Comparison of ENCODE assay signal across 14 cellular contexts in the genomic region with DNA sequence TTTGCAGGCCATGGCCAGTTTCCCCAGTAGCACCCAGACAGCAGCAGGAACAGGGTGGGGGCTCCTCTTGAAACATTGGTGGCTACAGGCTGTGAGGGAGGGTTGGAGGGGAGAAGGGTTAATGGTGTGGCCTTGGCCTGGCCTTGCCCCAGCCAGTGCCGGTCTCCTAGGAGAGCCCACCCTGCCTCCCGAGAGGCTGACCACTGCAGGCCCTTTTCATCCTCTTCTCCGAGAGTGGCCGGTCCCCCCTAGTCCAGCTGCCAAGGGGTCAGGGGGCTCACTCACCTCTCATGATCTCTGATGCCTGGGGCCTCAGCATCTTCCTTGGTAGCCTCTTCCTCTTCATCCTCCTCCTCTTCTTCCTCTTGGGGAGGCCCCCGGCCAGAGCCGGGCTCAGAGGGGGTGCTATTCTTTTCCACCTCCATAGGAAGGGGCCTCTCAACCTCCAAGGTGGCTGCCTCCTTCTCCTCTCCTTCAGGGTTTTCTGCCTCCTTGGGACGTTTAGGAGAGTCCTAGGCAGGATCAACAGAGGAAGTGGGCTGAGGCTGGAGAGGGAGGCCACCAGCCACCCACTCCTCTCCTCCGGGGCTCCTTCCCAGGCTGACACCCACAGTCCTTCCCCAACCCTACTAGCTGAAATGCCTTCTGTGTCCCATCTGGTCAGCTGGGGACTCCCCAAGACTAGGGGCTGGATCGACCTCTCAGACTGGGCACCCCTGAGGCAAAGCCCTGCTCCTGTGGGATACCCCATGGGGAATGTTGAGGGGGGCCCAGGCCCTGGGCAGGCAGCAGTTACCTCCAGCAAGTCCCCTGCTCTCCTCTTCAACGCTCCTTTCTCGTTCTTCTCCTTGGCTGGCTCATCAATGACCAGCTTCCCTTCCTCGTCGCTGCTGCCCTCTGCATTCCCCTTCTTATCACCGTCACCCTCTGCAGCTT. TPM values are rescaled to one million over a fixed set of nuclear protein-coding genes. Genes with fewer than 3 reads are reported as not detected.
A peak's percentile ranks its signal among the peaks of the same experiment; 100 is the strongest.
DNase-seq lines count a peak whose midpoint lies in the region; ATAC-seq and TF ChIP-seq lines count a peak whose summit lies in the region.
"Had no signal": no experiment of that assay in that cellular context is flagged by ENCODE, and none has a peak within 500 bp of the region (broad histone marks: within the 10 kb centered on the region; RNA-seq: fewer than 3 reads in every experiment).

No MANE protein-coding gene starts in this region.

- H3K27ac Mint-ChIP-seq in activated naive CD4-positive, alpha-beta T cell treated with anti-CD3 and anti-CD28 coated beads, Interleukin-2, amount 50 U/mL, for 72 hours = peak overlapping the region; percentile 50 to 75
- H3K27ac Mint-ChIP-seq in brain = peak overlapping the region in 3 of 5 experiments; percentile 38 to 100 (median 72)
- peak overlapping the region; percentile 85 for H3K27ac Mint-ChIP-seq in progenitor cell of endocrine pancreas

- no peak overlapping the region for H3K4me2 ChIP-seq in PC-9

- peaks cover 23% of the 10 kb centered on the region for H3K36me3 ChIP-seq in PC-9 (ENCODE audit: low read depth)

- no peak overlapping the region for H3K4me3 Mint-ChIP-seq in brain
- H3K4me3 Mint-ChIP-seq in progenitor cell of endocrine pancreas (ENCODE audit: low read depth) = no peak overlapping the region

- peak overlapping the region; percentile 60; the same call in 1 of the 2 replicates for H3K27ac ChIP-seq in PC-9

- peaks cover 6% of the 10 kb centered on the region for H3K27me3 Mint-ChIP-seq in brain
- H3K27me3 Mint-ChIP-seq in progenitor cell of endocrine pancreas = no peaks in the 10 kb centered on the region

- H3K9me2 ChIP-seq in PC-9 (ENCODE audit: insufficient read depth) = no peaks in the 10 kb centered on the region

- no peak for DNase-seq in activated naive CD4-positive, alpha-beta T cell treated with anti-CD3 and anti-CD28 coated beads, Interleukin-2, amount 50 U/mL, for 72 hours (ENCODE audit: low spot score in 2 of 2)
- no peak for DNase-seq in activated naive CD4-positive, alpha-beta T cell (lab: John Stamatoyannopoulos, UW)
- DNase-seq in PC-9 = no peak
- no peak for DNase-seq in progenitor cell of endocrine pancreas (ENCODE audit: low spot score, unreplicated experiment)
- no peak for DNase-seq in HK-2 (ENCODE audit: unreplicated experiment)
- DNase-seq in NCI-H774 (lab: John Stamatoyannopoulos, UW) = no peak
- DNase-seq: activated CD4-positive, alpha-beta T cell treated with anti-CD3 and anti-CD28 coated beads, Interleukin-2, amount 50 U/mL, for 4 hours; cortex of kidney; DMS53; NCI-H1092 treated with DMSO at 0.1 percent for 48 hours; NCI-H226; trophoblast cell had no signal

- peaks cover 72% of the 10 kb centered on the region for H3F3A ChIP-seq in PC-9 (ENCODE audit: insufficient read depth, low read depth)

- ATAC-seq in activated naive CD4-positive, alpha-beta T cell treated with anti-CD3 and anti-CD28 coated beads, Interleukin-2, amount 50 U/mL, for 72 hours = no peak
- ATAC-seq in GM19467 (IDR thresholded peaks at IDR 0.05; ENCODE audit: unreplicated experiment) = no peak

- TF ChIP-seq CTCF in PC-9 (conservative IDR thresholded peaks at IDR 0.05) (no peak), brain (conservative IDR thresholded peaks at IDR 0.05) (no peak), progenitor cell of endocrine pancreas (IDR thresholded peaks at IDR 0.05; ENCODE audit: unreplicated experiment) (no peak)

- peaks cover 27 to 62% of the 10 kb centered on the region in 2 donors for H3K36me3 Mint-ChIP-seq in activated naive CD4-positive, alpha-beta T cell treated with anti-CD3 and anti-CD28 coated beads, Interleukin-2, amount 50 U/mL, for 72 hours
- H3K36me3 Mint-ChIP-seq in brain (peaks cover 3% of the 10 kb centered on the region), progenitor cell of endocrine pancreas (ENCODE audit: insufficient read depth) (peaks cover 13% of the 10 kb centered on the region)

- CTCF ChIA-PET in PC-9 (lab: Charles Lee) = no interaction called here

- H3K4me1 Mint-ChIP-seq in brain (peaks cover 63% of the 10 kb centered on the region), progenitor cell of endocrine pancreas (ENCODE audit: low read depth) (peaks cover 42% of the 10 kb centered on the region)

- peaks cover 34% of the 10 kb centered on the region for H3K4me1 ChIP-seq in PC-9 (replicated peaks; ENCODE audit: insufficient read depth)

- no peak overlapping the region for H2AFZ ChIP-seq in PC-9

- no peaks in the 10 kb centered on the region for H3K9me3 ChIP-seq in PC-9 (ENCODE audit: insufficient read depth, low read depth)

- H4K20me1 ChIP-seq in PC-9 (ENCODE audit: insufficient read depth) = peaks cover 16% of the 10 kb centered on the region

- H3K79me2 ChIP-seq in PC-9 (ENCODE audit: low read depth) = peaks cover 73% of the 10 kb centered on the region

- H3K9me3 Mint-ChIP-seq in activated naive CD4-positive, alpha-beta T cell treated with anti-CD3 and anti-CD28 coated beads, Interleukin-2, amount 50 U/mL, for 72 hours = no peaks in the 10 kb centered on the region
- H3K9me3 Mint-ChIP-seq in brain = no peaks in the 10 kb centered on the region
- H3K9me3 Mint-ChIP-seq in progenitor cell of endocrine pancreas (ENCODE audit: low read depth) = no peaks in the 10 kb centered on the region

- intact Hi-C loops in PC-9 (cut with micrococcal nuclease; ENCODE audit: unreplicated experiment) = no loop called here

- TSS peak; percentile 29 for BruUV-seq in PC-9 (replicated peaks; lab: Mats Ljungman, UMichigan)

- no peak overlapping the region for H3K4me3 ChIP-seq in PC-9

- no peaks in the 10 kb centered on the region for H3K27me3 ChIP-seq in PC-9 (ENCODE audit: insufficient read depth, low read depth)

- POLR2A ChIA-PET in PC-9 (lab: Charles Lee; ENCODE audit: unreplicated experiment) = no interaction called here

RNA-seq across cellular contexts. Expression of a gene that starts 2.7 kb away (rescaled TPM):
- total RNA-seq in activated naive CD4-positive, alpha-beta T cell treated with anti-CD3 and anti-CD28 coated beads, Interleukin-2, amount 50 U/mL, for 72 hours = 10 to 100 TPM; 61.4 to 70.4 TPM
- 74.1 and 85.3 TPM in 2 replicates for total RNA-seq in PC-9 (2021)
- 111 TPM for polyA plus RNA-seq in brain (ENCODE audit: insufficient read depth, low read depth, low replicate concordance)
- 35.9 and 43.2 TPM in 2 replicates for total RNA-seq in progenitor cell of endocrine pancreas

RNA-seq across cellular contexts. Expression of a gene that starts 7.8 kb away (rescaled TPM):
- 100 to 1,000 TPM; 281 to 325 TPM for total RNA-seq in activated naive CD4-positive, alpha-beta T cell treated with anti-CD3 and anti-CD28 coated beads, Interleukin-2, amount 50 U/mL, for 72 hours
- total RNA-seq in PC-9 (2021) = 472 and 498 TPM in 2 replicates
- polyA plus RNA-seq in brain (ENCODE audit: insufficient read depth, low read depth, low replicate concordance) = 502 TPM
- total RNA-seq in progenitor cell of endocrine pancreas = 280 and 288 TPM in 2 replicates

RNA-seq across cellular contexts. Expression of a gene that starts 15.1 kb away (rescaled TPM):
- 10 to 100 TPM; 46.2 to 50.7 TPM for total RNA-seq in activated naive CD4-positive, alpha-beta T cell treated with anti-CD3 and anti-CD28 coated beads, Interleukin-2, amount 50 U/mL, for 72 hours
- total RNA-seq in PC-9 (2021) = 25.4 and 33.2 TPM in 2 replicates
- polyA plus RNA-seq in brain (ENCODE audit: insufficient read depth, low read depth, low replicate concordance) = 41.5 TPM
- 36.9 and 38.9 TPM in 2 replicates for total RNA-seq in progenitor cell of endocrine pancreas

RNA-seq across cellular contexts. Expression of a gene that starts 15.4 kb away (rescaled TPM):
- 10 to 100 TPM; 39.4 to 64.9 TPM for total RNA-seq in activated naive CD4-positive, alpha-beta T cell treated with anti-CD3 and anti-CD28 coated beads, Interleukin-2, amount 50 U/mL, for 72 hours
- total RNA-seq in PC-9 (2021) = 51.0 and 77.7 TPM in 2 replicates
- 46.8 TPM for polyA plus RNA-seq in brain (ENCODE audit: insufficient read depth, low read depth, low replicate concordance)
- 40.0 and 42.4 TPM in 2 replicates for total RNA-seq in progenitor cell of endocrine pancreas

RNA-seq across cellular contexts. Expression of a gene that starts 23.7 kb away (rescaled TPM):
- total RNA-seq in activated naive CD4-positive, alpha-beta T cell treated with anti-CD3 and anti-CD28 coated beads, Interleukin-2, amount 50 U/mL, for 72 hours = 10 to 100 TPM; 44.5 to 72.1 TPM
- 47.8 and 56.6 TPM in 2 replicates for total RNA-seq in PC-9 (2021)
- polyA plus RNA-seq in brain (ENCODE audit: insufficient read depth, low read depth, low replicate concordance) = 111 TPM
- total RNA-seq in progenitor cell of endocrine pancreas = 93.2 TPM in 2 replicates
